In genomic region chr11:115930276-115930675, GRCh38 we compare ENCODE assay signal across 14 cellular contexts.
A peak's percentile ranks its signal among the peaks of the same experiment; 100 is the strongest.
DNase-seq lines count a peak whose midpoint lies in the region; ATAC-seq and TF ChIP-seq lines count a peak whose summit lies in the region.
"Had no signal": no experiment of that assay in that cellular context is flagged by ENCODE, and none has a peak within 500 bp of the region (broad histone marks: within the 10 kb centered on the region; RNA-seq: fewer than 3 reads in every experiment).

No MANE protein-coding gene starts in this region.

- H3K36me3 Mint-ChIP-seq in chondrocyte (ENCODE audit: low read depth): peaks cover 2% of the 10 kb centered on the region

- peaks cover 16% of the 10 kb centered on the region for H3K27me3 Mint-ChIP-seq in chondrocyte (ENCODE audit: low read depth)

- no peaks in the 10 kb centered on the region for H3K27me3 ChIP-seq in HAP-1 (ENCODE audit: low read depth)
- H3K27me3 ChIP-seq: Peyer's patch, vagina had no signal

- H3K4me3 Mint-ChIP-seq in chondrocyte (ENCODE audit: unreplicated experiment): no peak overlapping the region
- H3K4me3 Mint-ChIP-seq: activated naive CD4-positive, alpha-beta T cell treated with anti-CD3 and anti-CD28 coated beads for 36 hours had no signal

- no peaks in the 10 kb centered on the region for H3K9me3 ChIP-seq in HAP-1
- H3K9me3 ChIP-seq: Peyer's patch, vagina had no signal

- no peaks in the 10 kb centered on the region for H3K4me1 ChIP-seq in HAP-1
- H3K4me1 ChIP-seq: Peyer's patch, vagina had no signal

- no peaks in the 10 kb centered on the region for H3K9me3 Mint-ChIP-seq in chondrocyte (ENCODE audit: low read depth)

- DNase-seq in NCI-H1417 (lab: John Stamatoyannopoulos, UW): peak in 2 of 3 experiments; percentile 55 to 76
- no peak for DNase-seq in NCI-H1417 treated with DMSO at 0.1 percent for 48 hours (lab: John Stamatoyannopoulos, UW)
- peak; percentile 25 for DNase-seq in NCI-H2081 treated with DMSO at 0.1 percent for 48 hours (lab: John Stamatoyannopoulos, UW)
- DNase-seq in chondrocyte (ENCODE audit: low spot score): no peak
- peak; percentile 25 for DNase-seq in pons (ENCODE audit: low spot score)
- DNase-seq in HAP-1 (ENCODE audit: low spot score in 2 of 2): no peak
- DNase-seq in activated naive CD4-positive, alpha-beta T cell treated with Interleukin-2 at 50 U/mL for 16 hours: no peak
- DNase-seq: activated CD8-positive, alpha-beta memory T cell treated with anti-CD3 and anti-CD28 coated beads for 24 hours; activated naive CD4-positive, alpha-beta T cell treated with anti-CD3 and anti-CD28 coated beads for 36 hours; Peyer's patch had no signal

- H3K4me3 ChIP-seq in HAP-1: no peak overlapping the region
- H3K4me3 ChIP-seq: K562, Peyer's patch, vagina had no signal

- in situ Hi-C loops in HAP-1 (cut with MboI; ENCODE audit: low sequenced_read_pairs): no loop called here

- no peak for ATAC-seq in HG03280 (IDR thresholded peaks at IDR 0.05; ENCODE audit: unreplicated experiment)
- ATAC-seq: K562 had no signal

- H3K4me1 Mint-ChIP-seq in chondrocyte (ENCODE audit: low read depth): peaks cover 22% of the 10 kb centered on the region

- TF ChIP-seq CTCF in chondrocyte (IDR thresholded peaks at IDR 0.05): peak; percentile 7

- no peaks in the 10 kb centered on the region for H3K36me3 ChIP-seq in HAP-1 (replicated peaks)
- H3K36me3 ChIP-seq: Peyer's patch, vagina had no signal

- no peak overlapping the region for H3K27ac Mint-ChIP-seq in chondrocyte (ENCODE audit: unreplicated experiment)
- H3K27ac Mint-ChIP-seq: activated naive CD4-positive, alpha-beta T cell treated with anti-CD3 and anti-CD28 coated beads for 36 hours; progenitor cell of endocrine pancreas had no signal

Comparison
In these comparisons a context has a peak if more than half of its experiments do, and no peak if none do; other contexts are left out.
1. DNase-seq: peak in NCI-H1417 (2 of 3), NCI-H2081 treated with DMSO at 0.1 percent for 48 hours (single experiment) and pons (single experiment); none in NCI-H1417 treated with DMSO at 0.1 percent for 48 hours (single experiment), chondrocyte (single experiment), HAP-1 (0 of 2) and activated naive CD4-positive, alpha-beta T cell treated with Interleukin-2 at 50 U/mL for 16 hours (single experiment).